8 cellular contexts compared by ENCODE assay signal in the genomic region with DNA sequence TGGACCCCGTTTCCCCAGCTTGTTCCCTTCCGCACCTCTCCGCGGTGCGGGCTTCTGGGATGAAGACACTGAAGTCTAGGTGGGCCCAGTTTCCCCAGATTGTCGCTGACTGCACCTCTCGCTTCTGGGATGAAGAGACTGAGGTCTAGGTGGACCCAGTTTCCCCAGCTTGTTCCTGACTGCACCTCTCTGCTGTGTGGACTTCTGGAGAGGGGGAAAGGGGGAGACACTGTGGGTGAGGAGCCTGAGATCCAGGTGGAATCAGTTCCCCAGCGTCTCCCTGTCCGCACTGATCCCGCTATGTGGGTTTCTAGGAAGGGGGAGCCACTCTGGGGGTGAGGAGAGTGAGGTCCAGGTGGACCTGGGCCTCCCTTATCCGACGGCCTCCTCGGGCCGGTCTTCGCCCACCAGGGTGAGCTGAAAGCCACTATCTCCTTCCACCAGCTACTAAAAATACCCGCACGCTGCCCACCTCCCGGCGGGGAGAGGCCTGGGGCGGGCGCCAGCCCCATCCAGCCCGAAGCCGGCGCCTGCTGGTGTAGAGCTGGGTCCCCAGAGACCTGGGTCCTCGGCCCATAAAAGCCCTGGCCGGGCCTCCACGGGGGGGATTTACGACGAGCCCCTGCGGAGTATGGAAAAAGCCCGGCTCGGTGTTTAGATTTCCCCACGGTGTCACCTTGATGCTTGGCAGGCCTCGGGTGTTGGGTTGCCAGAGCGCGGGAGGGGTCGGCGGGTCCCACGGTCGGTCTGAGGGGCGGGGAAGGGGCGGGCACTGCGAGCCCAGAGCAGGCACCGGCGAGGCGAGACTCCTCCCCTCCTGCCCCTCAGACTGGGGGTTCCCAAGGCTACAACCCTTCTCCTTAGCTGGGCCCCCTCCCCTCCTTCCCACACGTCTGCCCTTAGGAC. TPM values are rescaled to one million over a fixed set of nuclear protein-coding genes. Genes with fewer than 3 reads are reported as not detected.
DNase-seq lines count a peak whose midpoint lies in the region; ATAC-seq, FAIRE-seq and TF ChIP-seq lines count a peak whose summit lies in the region.

No MANE protein-coding gene starts in this region.

- DNase-seq in GM12892 (ENCODE audit: insufficient read length) (peak; percentile 52), NCI-H2171 treated with DMSO at 0.1 percent for 48 hours (lab: John Stamatoyannopoulos, UW) (peak; percentile 82), amniotic epithelial cell (ENCODE audit: low read depth) (peak; percentile 47), hypothalamus (lab: John Stamatoyannopoulos, UW) (no peak), NCI-H1048 (lab: John Stamatoyannopoulos, UW) (no peak)
- DNase-seq in stimulated activated CD4-positive, alpha-beta T cell treated with anti-CD3 and anti-CD28 coated beads, Interleukin-4, amount 100 ng/mL, for 1 hour, result peak; percentile 43

- peak overlapping the region; percentile 87 for H3K4me3 ChIP-seq in iPS-20b (ENCODE audit: low read length)

- TF ChIP-seq POLR2A in GM12892 (IDR thresholded peaks at IDR 0.05; ENCODE audit: low read depth, low read length), result no peak; the same call in 1 of the 2 replicates

- H3K4me1 ChIP-seq in iPS-20b (ENCODE audit: insufficient read depth, low read length), result no peaks in the 10 kb centered on the region

- no peaks in the 10 kb centered on the region for H3K9me3 ChIP-seq in iPS-20b (ENCODE audit: insufficient read depth, low read depth, low read length)

- no peaks in the 10 kb centered on the region for H3K27me3 ChIP-seq in iPS-20b (ENCODE audit: insufficient read depth, low read length)

- no peak for ATAC-seq in HG03432 (IDR thresholded peaks at IDR 0.05; ENCODE audit: unreplicated experiment)

- H3K9ac ChIP-seq in iPS-20b (ENCODE audit: low read depth, low read length), result peak overlapping the region; percentile 91

- no peak for FAIRE-seq in GM12892 (lab: Jason Lieb, UNC)

- no peaks in the 10 kb centered on the region for H3K36me3 ChIP-seq in iPS-20b (ENCODE audit: insufficient read depth, low read depth, low read length)

- peak overlapping the region; percentile 63 for H3K27ac ChIP-seq in iPS-20b (ENCODE audit: low read length)

RNA-seq across cellular contexts. Expression of a gene that starts 10.6 kb away (rescaled TPM):
- polyA plus RNA-seq in GM12892 (2012; ENCODE audit: missing spikeins), result not detected

RNA-seq across cellular contexts. Expression of a gene that starts 22.3 kb away (rescaled TPM):
- polyA plus RNA-seq in GM12892 (2012; ENCODE audit: missing spikeins), result 0.81 TPM

RNA-seq across cellular contexts. Expression of a gene that starts 24.0 kb away (rescaled TPM):
- not detected for polyA plus RNA-seq in GM12892 (2012; ENCODE audit: missing spikeins)

RNA-seq across cellular contexts. Expression of a gene that starts 38.0 kb away (rescaled TPM):
- 31.9 TPM for polyA plus RNA-seq in GM12892 (2012; ENCODE audit: missing spikeins)

RNA-seq across cellular contexts. Expression of a gene that starts 41.4 kb away (rescaled TPM):
- not detected for polyA plus RNA-seq in GM12892 (2012; ENCODE audit: missing spikeins)

Comparison
In these comparisons a context has a peak if more than half of its experiments do, and no peak if none do; other contexts are left out.
1. DNase-seq: peak in GM12892 (single experiment), NCI-H2171 treated with DMSO at 0.1 percent for 48 hours (single experiment), amniotic epithelial cell (single experiment) and stimulated activated CD4-positive, alpha-beta T cell treated with anti-CD3 and anti-CD28 coated beads, Interleukin-4, amount 100 ng/mL, for 1 hour (single experiment); none in hypothalamus (0 of 51) and NCI-H1048 (single experiment).